1 cellular context compared by ENCODE assay signal in genomic region chr20:35619196-35620095, GRCh38.
TF ChIP-seq lines count a peak whose summit lies in the region.

No MANE protein-coding gene starts in this region.

TF ChIP-seq in HepG2, 621 proteins besides CTCF, POLR2A, EP300 and RAD21 (continued from another document and continues in another):
- TF ChIP-seq PRDM4 (CRISPR knock-in tag; IDR thresholded peaks at IDR 0.05; ENCODE audit: borderline replicate concordance) (no peak), TBX3 (IDR thresholded peaks at IDR 0.05; ENCODE audit: borderline replicate concordance) (no peak), ZNF263 (CRISPR knock-in tag; IDR thresholded peaks at IDR 0.05) (peak; percentile 84), SMAD1 (CRISPR knock-in tag; IDR thresholded peaks at IDR 0.05; ENCODE audit: borderline replicate concordance, low read depth) (peak; percentile 85), EEA1 (CRISPR knock-in tag; IDR thresholded peaks at IDR 0.05; ENCODE audit: borderline replicate concordance) (peak; percentile 99), GPN1 (CRISPR knock-in tag; IDR thresholded peaks at IDR 0.05; ENCODE audit: borderline replicate concordance) (0 out of 2 replicates have a peak, but pooled peaks have one; percentile 78), CENPX (CRISPR knock-in tag; IDR thresholded peaks at IDR 0.05) (no peak), TEAD3 (CRISPR knock-in tag; optimal IDR thresholded peaks at IDR 0.05; ENCODE audit: borderline replicate concordance) (peak; percentile 70), ZBTB1 (CRISPR knock-in tag; IDR thresholded peaks at IDR 0.05; ENCODE audit: borderline replicate concordance) (no peak), IRF2 (CRISPR knock-in tag; IDR thresholded peaks at IDR 0.05) (peak; percentile 80), ZNF101 (CRISPR knock-in tag; IDR thresholded peaks at IDR 0.05; ENCODE audit: borderline replicate concordance, low read depth) (no peak), E2F5 (CRISPR knock-in tag; conservative IDR thresholded peaks at IDR 0.05) (peak; percentile 80; the same call in 1 of the 2 replicates), ZBTB44 (CRISPR knock-in tag; IDR thresholded peaks at IDR 0.05) (peak; percentile 87), NR2F1 (CRISPR knock-in tag; IDR thresholded peaks at IDR 0.05) (peak; percentile 63 to 73; a peak in 3 of 4 replicates), PITX1 (CRISPR knock-in tag; IDR thresholded peaks at IDR 0.05) (peak; percentile 89), ZNF740 (CRISPR knock-in tag; IDR thresholded peaks at IDR 0.05) (0 out of 2 replicates have a peak, but pooled peaks have one; percentile 57), ZNF614 (CRISPR knock-in tag; IDR thresholded peaks at IDR 0.05; ENCODE audit: borderline replicate concordance) (peak; percentile 97), ZNF205 (CRISPR knock-in tag; IDR thresholded peaks at IDR 0.05) (peak; percentile 95), MTF1 (CRISPR knock-in tag; IDR thresholded peaks at IDR 0.05) (0 out of 2 replicates have a peak, but pooled peaks have one; percentile 82), FOXA1 (IDR thresholded peaks at IDR 0.05) (no peak), FOXA1 (CRISPR knock-in tag; IDR thresholded peaks at IDR 0.05) (peak; percentile 44; the same call in 1 of the 2 replicates), ZBED4 (CRISPR knock-in tag; IDR thresholded peaks at IDR 0.05; ENCODE audit: borderline replicate concordance) (peak; percentile 97), ZFYVE20 (CRISPR knock-in tag; IDR thresholded peaks at IDR 0.05; ENCODE audit: borderline replicate concordance, low read depth) (no peak), ZNF552 (CRISPR knock-in tag; IDR thresholded peaks at IDR 0.05; ENCODE audit: borderline replicate concordance) (peak; percentile 90; the same call in 1 of the 2 replicates), GMEB2 (CRISPR knock-in tag; IDR thresholded peaks at IDR 0.05; ENCODE audit: low read depth) (no peak), ZNF362 (CRISPR knock-in tag; IDR thresholded peaks at IDR 0.05; ENCODE audit: borderline replicate concordance) (0 out of 2 replicates have a peak, but pooled peaks have one; percentile 70), CEBPG (CRISPR knock-in tag; IDR thresholded peaks at IDR 0.05) (peak; percentile 6; the same call in 1 of the 2 replicates), ZBTB25 (CRISPR knock-in tag; IDR thresholded peaks at IDR 0.05) (peak; percentile 80), RNF2 (conservative IDR thresholded peaks at IDR 0.05; ENCODE audit: low read depth) (peak; percentile 85), LRRFIP1 (CRISPR knock-in tag; conservative IDR thresholded peaks at IDR 0.05) (peak; percentile 64), ZNF615 (CRISPR knock-in tag; IDR thresholded peaks at IDR 0.05; ENCODE audit: borderline replicate concordance) (no peak), AFF4 (CRISPR knock-in tag; IDR thresholded peaks at IDR 0.05) (0 out of 2 replicates have a peak, but pooled peaks have one; percentile 69), ZNF484 (CRISPR knock-in tag; IDR thresholded peaks at IDR 0.05; ENCODE audit: borderline replicate concordance, low read depth) (peak; percentile 85; the same call in 1 of the 2 replicates), TEF (CRISPR knock-in tag; IDR thresholded peaks at IDR 0.05) (peak; percentile 61; the same call in 1 of the 2 replicates)
